1 cellular context compared by ENCODE assay signal in genomic region chr17:8887834-8888703, GRCh38.
TF ChIP-seq lines count a peak whose summit lies in the region.

No MANE protein-coding gene starts in this region.

TF ChIP-seq in K562, 482 proteins besides CTCF, POLR2A, EP300 and RAD21 (continued from another document):
- TF ChIP-seq PBX2 (CRISPR knock-in tag; IDR thresholded peaks at IDR 0.05; ENCODE audit: low read depth) (no peak), PBX2 (tag; conservative IDR thresholded peaks at IDR 0.05; ENCODE audit: low read depth) (no peak), C11orf30 (IDR thresholded peaks at IDR 0.05; ENCODE audit: low read depth) (no peak), DEAF1 (CRISPR knock-in tag; IDR thresholded peaks at IDR 0.05) (peak; percentile 50), NR1H2 (CRISPR knock-in tag; IDR thresholded peaks at IDR 0.05) (no peak), RBM34 (IDR thresholded peaks at IDR 0.05; ENCODE audit: borderline replicate concordance, insufficient read depth, low read length) (no peak), CSDE1 (IDR thresholded peaks at IDR 0.05) (no peak), NUFIP1 (IDR thresholded peaks at IDR 0.05; ENCODE audit: partially characterized antibody) (no peak), MBD2 (IDR thresholded peaks at IDR 0.05; ENCODE audit: borderline replicate concordance, low read depth) (no peak), SMC3 (conservative IDR thresholded peaks at IDR 0.05; ENCODE audit: insufficient read depth, low read depth, low read length) (0 out of 2 replicates have a peak, but pooled peaks have one; percentile 15), CXXC5 (CRISPR knock-in tag; IDR thresholded peaks at IDR 0.05) (0 out of 2 replicates have a peak, but pooled peaks have one; percentile 11), HDAC1 (IDR thresholded peaks at IDR 0.05) (no peak), IRF9 (tag; IDR thresholded peaks at IDR 0.05) (no peak), ADNP (tag; IDR thresholded peaks at IDR 0.05) (no peak), ERF (CRISPR knock-in tag; IDR thresholded peaks at IDR 0.05) (no peak), ZNF263 (CRISPR knock-in tag; IDR thresholded peaks at IDR 0.05; ENCODE audit: borderline replicate concordance) (peak; percentile 39; the same call in 1 of the 2 replicates), RCOR1 (IDR thresholded peaks at IDR 0.05; ENCODE audit: borderline replicate concordance in 1 of 2, low read depth in 2 of 2, low read length in 2 of 2) (peak in 1 of 2 experiments; percentile 47; a peak in 2 of 4 replicates), LEF1 (IDR thresholded peaks at IDR 0.05) (no peak), MAX (CRISPR knock-in tag; IDR thresholded peaks at IDR 0.05) (no peak), GTF2F1 (IDR thresholded peaks at IDR 0.05; ENCODE audit: low read depth, low read length) (no peak), ZNF586 (CRISPR knock-in tag; conservative IDR thresholded peaks at IDR 0.05) (no peak), ZBTB7A (IDR thresholded peaks at IDR 0.05; ENCODE audit: borderline replicate concordance, control insufficient read depth, low read depth, low read length) (no peak)
